Comparison of ENCODE assay signal across 22 cellular contexts in the genomic region with DNA sequence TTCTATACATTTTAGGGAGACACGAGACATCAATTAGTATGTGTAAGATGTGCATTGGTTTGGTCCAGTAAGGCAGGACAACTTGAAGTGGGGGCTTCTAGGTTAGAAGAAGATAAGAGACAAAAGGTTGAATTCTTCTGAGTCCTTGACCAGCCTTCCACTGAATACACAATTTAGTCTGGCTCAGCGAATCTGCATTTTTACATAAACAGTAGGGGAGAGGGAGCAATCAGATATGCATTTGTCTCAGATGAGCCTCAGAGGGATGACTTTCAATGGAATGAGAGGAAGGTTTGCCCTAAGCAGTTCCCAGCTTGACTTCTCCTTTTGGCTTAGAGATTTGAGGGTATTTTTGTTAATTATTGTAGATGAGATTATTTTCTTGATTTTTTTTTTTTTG. TPM values are rescaled to one million over a fixed set of nuclear protein-coding genes. Genes with fewer than 3 reads are reported as not detected.
DNase-seq lines count a peak whose midpoint lies in the region; ATAC-seq and TF ChIP-seq lines count a peak whose summit lies in the region.
"Had no signal": no experiment of that assay in that cellular context is flagged by ENCODE, and none has a peak within 500 bp of the region (broad histone marks: within the 10 kb centered on the region; RNA-seq: fewer than 3 reads in every experiment).

No MANE protein-coding gene starts in this region.

- H2AFZ ChIP-seq in GM23338: no peak overlapping the region
- H2AFZ ChIP-seq: GM23248 had no signal

- H3K36me3 ChIP-seq in GM23338 (ENCODE audit: insufficient read depth) (no peaks in the 10 kb centered on the region), NT2/D1 (ENCODE audit: insufficient read depth, insufficient read length, low read length) (no peaks in the 10 kb centered on the region)
- H3K36me3 ChIP-seq in CD8-positive, alpha-beta T cell (ENCODE audit: insufficient read depth, low read length): no peaks in the 10 kb centered on the region
- H3K36me3 ChIP-seq: BLaER1 had no signal

- H3K9ac ChIP-seq in NT2/D1 (ENCODE audit: insufficient read length, low read depth): no peak overlapping the region
- H3K9ac ChIP-seq: BLaER1, GM23248 had no signal

- no peaks in the 10 kb centered on the region for H3F3A ChIP-seq in GM23338 (replicated peaks; ENCODE audit: low read depth)

- H3K79me2 ChIP-seq in GM23338 (replicated peaks; ENCODE audit: insufficient read depth): no peaks in the 10 kb centered on the region

- DNase-seq in GM23338 (ENCODE audit: low spot score) (peak; percentile 49), NT2/D1 (ENCODE audit: low read depth, low spot score) (peak; percentile 32), iPS DF 19.7 (ENCODE audit: low read depth, low spot score) (peak; percentile 38), substantia nigra (lab: John Stamatoyannopoulos, UW) (no peak), DMS53 (lab: John Stamatoyannopoulos, UW) (no peak)
- DNase-seq in CD8-positive, alpha-beta T cell: no peak
- no peak for DNase-seq in effector CD8-positive, alpha-beta T cell (lab: John Stamatoyannopoulos, UW)
- DNase-seq: 8988T; Calu3; CD4-positive, alpha-beta memory T cell; DND-41; EL; GM23248; HFFc6 had no signal

- ATAC-seq in GM23338: no peak
- ATAC-seq in CD8-positive, alpha-beta T cell: no peak
- ATAC-seq: HCT116, HepG2 had no signal

- H3K27ac Mint-ChIP-seq in GM23338: peak overlapping the region; percentile 24; the same call in 1 of the 2 replicates
- no peak overlapping the region for H3K27ac Mint-ChIP-seq in CD8-positive, alpha-beta T cell
- H3K27ac Mint-ChIP-seq: CD14-positive monocyte; CD4-positive, alpha-beta memory T cell; HFFc6; IgD-negative memory B cell had no signal

- CTCF ChIA-PET in CD8-positive, alpha-beta T cell (lab: Charles Lee): no interaction called here

- no peaks in the 10 kb centered on the region; the same call in 1 of the 2 replicates for H3K9me3 ChIP-seq in NT2/D1 (ENCODE audit: insufficient read depth, low read length)
- H3K9me3 ChIP-seq in CD8-positive, alpha-beta T cell (ENCODE audit: low read length): no peaks in the 10 kb centered on the region

- intact Hi-C loops in CD8-positive, alpha-beta T cell (cut with DNase I, micrococcal nuclease): no loop called here

- peaks cover 8% of the 10 kb centered on the region for H3K27me3 Mint-ChIP-seq in GM23338 (ENCODE audit: insufficient read depth, low read depth, poor library complexity)
- no peaks in the 10 kb centered on the region for H3K27me3 Mint-ChIP-seq in CD8-positive, alpha-beta T cell (ENCODE audit: low read depth)
- H3K27me3 Mint-ChIP-seq: CD4-positive, alpha-beta memory T cell; IgD-negative memory B cell had no signal

- H3K4me3 ChIP-seq in GM23338 (no peak overlapping the region), NT2/D1 (ENCODE audit: insufficient read length, low read depth) (no peak overlapping the region)
- H3K4me3 ChIP-seq in CD8-positive, alpha-beta T cell (ENCODE audit: low read depth, low read length): no peak overlapping the region
- H3K4me3 ChIP-seq: BLaER1, GM23248 had no signal

- H3K36me3 Mint-ChIP-seq in GM23338 (ENCODE audit: low read depth): peaks cover 20% of the 10 kb centered on the region
- no peaks in the 10 kb centered on the region for H3K36me3 Mint-ChIP-seq in CD8-positive, alpha-beta T cell
- H3K36me3 Mint-ChIP-seq: CD14-positive monocyte; CD4-positive, alpha-beta memory T cell; IgD-negative memory B cell had no signal

- no peaks in the 10 kb centered on the region for H4K20me1 ChIP-seq in GM23338 (replicated peaks; ENCODE audit: insufficient read depth)
- H4K20me1 ChIP-seq: BLaER1 had no signal

- POLR2A ChIA-PET in CD8-positive, alpha-beta T cell (lab: Charles Lee): no interaction called here

- H3K9me2 ChIP-seq in GM23338 (ENCODE audit: insufficient read depth): peaks cover 7% of the 10 kb centered on the region; the same call in 1 of the 2 replicates

- H3K4me1 ChIP-seq in GM23338 (ENCODE audit: insufficient read depth): peaks cover 11% of the 10 kb centered on the region
- peaks cover 2% of the 10 kb centered on the region for H3K4me1 ChIP-seq in NT2/D1 (ENCODE audit: insufficient read depth, insufficient read length)
- no peaks in the 10 kb centered on the region for H3K4me1 ChIP-seq in CD8-positive, alpha-beta T cell (ENCODE audit: insufficient read depth, low read length)
- H3K4me1 ChIP-seq: BLaER1 had no signal

- H3K4me2 ChIP-seq in GM23338: no peak overlapping the region
- H3K4me2 ChIP-seq: BLaER1 had no signal

- H3K27me3 ChIP-seq in GM23338 (ENCODE audit: insufficient read depth) (no peaks in the 10 kb centered on the region), NT2/D1 (ENCODE audit: insufficient read depth, insufficient read length) (no peaks in the 10 kb centered on the region)
- H3K27me3 ChIP-seq in CD8-positive, alpha-beta T cell (ENCODE audit: insufficient read depth, low read length): no peaks in the 10 kb centered on the region
- H3K27me3 ChIP-seq: BLaER1 had no signal

- no peak for TF ChIP-seq CTCF in GM23338 (conservative IDR thresholded peaks at IDR 0.05; ENCODE audit: low read depth in 2 of 2)
- TF ChIP-seq CTCF in CD8-positive, alpha-beta T cell (IDR thresholded peaks at IDR 0.05): no peak

- no peak overlapping the region for H3K4me3 Mint-ChIP-seq in GM23338
- no peak overlapping the region for H3K4me3 Mint-ChIP-seq in CD8-positive, alpha-beta T cell
- H3K4me3 Mint-ChIP-seq: CD14-positive monocyte; CD4-positive, alpha-beta memory T cell; HFFc6; IgD-negative memory B cell had no signal

- peaks cover 29% of the 10 kb centered on the region for H3K9me3 Mint-ChIP-seq in GM23338
- H3K9me3 Mint-ChIP-seq in CD8-positive, alpha-beta T cell: peaks cover 6% of the 10 kb centered on the region

- peaks cover 26% of the 10 kb centered on the region for H3K4me1 Mint-ChIP-seq in GM23338
- H3K4me1 Mint-ChIP-seq in CD8-positive, alpha-beta T cell (ENCODE audit: low read depth): no peaks in the 10 kb centered on the region
- H3K4me1 Mint-ChIP-seq: CD14-positive monocyte; CD4-positive, alpha-beta memory T cell had no signal

- 0 out of 2 replicates have a peak overlapping the region, but pooled peaks have one; percentile 2 for H3K27ac ChIP-seq in GM23338 (ENCODE audit: low read depth)
- H3K27ac ChIP-seq in substantia nigra (ENCODE audit: low read depth, low read length, poor library complexity, severe bottlenecking): no peak overlapping the region
- no peak overlapping the region for H3K27ac ChIP-seq in CD8-positive, alpha-beta T cell (ENCODE audit: low read depth, low read length)
- H3K27ac ChIP-seq: BLaER1, GM23248, HL-60 had no signal

TF ChIP-seq in GM23338, 12 proteins besides CTCF, POLR2A, EP300 and RAD21 (continues in another document):
- TF ChIP-seq STAT1 (IDR thresholded peaks at IDR 0.05; ENCODE audit: unreplicated experiment): no peak

RNA-seq across cellular contexts. Expression of a gene that starts 20.0 kb away (rescaled TPM):
- 0.43 and 0.76 TPM in 2 replicates for total RNA-seq in GM23338 (2014; rRNA removed; shearing (Covaris generic))
- polyA plus RNA-seq in GM23338 (2016; fragmentation: Nextera tagmentation; extraction: Ambion mirVana): 0.35 and 0.97 TPM in 2 replicates
- total RNA-seq in CD8-positive, alpha-beta T cell: not detected
- total RNA-seq: A673; Calu3; CD4-positive, alpha-beta memory T cell; HepG2; HFFc6; HT1080 had no signal
- polyA plus RNA-seq: CD14-positive monocyte; CD4-positive, alpha-beta memory T cell; HepG2; IgD-negative memory B cell had no signal

Comparison
In these comparisons a context has a peak if more than half of its experiments do, and no peak if none do; other contexts are left out.
1. DNase-seq: peak in GM23338 (single experiment), NT2/D1 (single experiment) and iPS DF 19.7 (single experiment); none in substantia nigra (0 of 49), DMS53 (single experiment), CD8-positive, alpha-beta T cell (0 of 7) and effector CD8-positive, alpha-beta T cell (single experiment).